ENCODE assay signal across 8 cellular contexts in the genomic region with DNA sequence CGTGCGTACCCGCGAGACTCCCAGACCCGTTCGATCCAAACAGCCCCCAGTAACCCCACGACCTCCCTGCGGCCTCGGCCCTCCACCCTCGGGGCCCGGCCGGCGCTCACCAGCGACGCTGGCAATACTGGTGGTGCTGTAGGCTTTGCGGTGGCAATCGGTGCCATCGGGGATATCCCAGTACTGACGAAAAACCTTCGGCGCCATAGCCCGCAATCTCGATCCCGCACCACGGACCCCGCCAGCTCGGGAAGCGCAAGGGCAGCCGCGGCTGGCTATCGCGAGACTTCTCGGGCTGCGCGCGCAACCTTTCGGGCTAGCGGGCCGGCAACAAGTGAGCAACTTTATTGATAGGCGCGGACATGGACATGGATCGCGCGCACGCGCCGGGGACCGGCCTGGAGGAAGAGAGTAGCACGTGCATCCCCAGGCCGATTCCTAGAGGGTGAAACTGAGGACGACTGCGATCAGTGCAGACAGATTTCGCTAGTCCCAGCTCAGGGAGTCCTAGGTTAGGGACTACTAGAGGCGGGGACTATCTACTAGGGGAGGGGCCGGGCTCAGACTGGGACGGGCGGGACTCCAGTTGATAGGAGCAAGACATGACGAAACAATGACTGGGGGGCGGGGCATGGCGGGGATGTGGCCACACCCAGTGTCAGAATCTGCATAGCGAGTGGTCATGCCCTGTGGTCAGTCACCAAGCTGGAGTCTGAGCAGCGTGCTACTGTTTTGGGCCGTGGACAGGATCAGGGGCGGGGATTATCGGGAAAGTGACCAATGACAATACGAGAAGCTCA.
DNase-seq lines count a peak whose midpoint lies in the region; ATAC-seq, FAIRE-seq and TF ChIP-seq lines count a peak whose summit lies in the region.

A gene (minus strand): TSS at position 289 of the 800 bp plus-strand sequence. CDS start 82 bp downstream, at position 207.

- ATAC-seq in HG03442 (IDR thresholded peaks at IDR 0.05; ENCODE audit: unreplicated experiment), result peak; percentile 30

- peak within 1 kb of the TSS; percentile 90 for H3K27ac ChIP-seq in layer of hippocampus (ENCODE audit: low read depth, low read length)

- peak within 1 kb of the TSS; percentile 100 for H3K4me3 ChIP-seq in choroid plexus epithelial cell (ENCODE audit: low read depth, low read length)

- TF ChIP-seq CTCF in choroid plexus epithelial cell (conservative IDR thresholded peaks at IDR 0.05; ENCODE audit: low read depth, low read length), result no peak

- H3K27me3 ChIP-seq in layer of hippocampus (ENCODE audit: control insufficient read depth, insufficient read depth, low read length), result no peaks in the 10 kb centered on the region

- DNase-seq in AG20443 (ENCODE audit: low spot score) (peak; percentile 96), GM19239 (ENCODE audit: insufficient read length, low spot score) (peak; percentile 93), NCI-H510A treated with DMSO at 0.1 percent for 48 hours (lab: John Stamatoyannopoulos, UW) (peak; percentile 100), choroid plexus epithelial cell (ENCODE audit: low read depth) (peak; percentile 98)
- peak; percentile 96 to 97 for DNase-seq in activated CD4-positive, alpha-beta T cell treated with anti-CD3 and anti-CD28 coated beads for 24 hours (ENCODE audit: low read depth in 2 of 2)
- peak; percentile 98 to 99 for DNase-seq in stimulated activated CD4-positive, alpha-beta T cell treated with anti-CD3 and anti-CD28 coated beads, Interleukin-2, amount 100 ng/mL, for 24 hours

- no peak for FAIRE-seq in GM19239 (lab: Jason Lieb, UNC)

Comparison
In these comparisons a context has a peak if more than half of its experiments do, and no peak if none do; other contexts are left out.
1. Peak in every context shown above with its lines: DNase-seq, ATAC-seq, H3K4me3 ChIP-seq and H3K27ac ChIP-seq.